32 cellular contexts compared by ENCODE assay signal in genomic region chr17:4548061-4548461, GRCh38. TPM values are rescaled to one million over a fixed set of nuclear protein-coding genes. Genes with fewer than 3 reads are reported as not detected.
"Had no signal": no experiment of that assay in that cellular context is flagged by ENCODE, and none has a peak within 500 bp of the region (broad histone marks: within the 10 kb centered on the region; RNA-seq: fewer than 3 reads in every experiment).

No MANE protein-coding gene starts in this region.

- H3K4me1 Mint-ChIP-seq: activated CD4-positive, alpha-beta memory T cell treated with anti-CD3 and anti-CD28 coated beads, Interleukin-2, amount 10 ng/mL, durations not matched to agents 7 days and 5 days; activated naive CD8-positive, alpha-beta T cell treated with anti-CD3 and anti-CD28 coated beads, Interleukin-2, amount 10 ng/mL, durations not matched to agents 7 days and 5 days had no signal

- H3K4me3 ChIP-seq: adrenal gland, SJCRH30 had no signal

- H3K4me3 Mint-ChIP-seq: activated CD4-positive, alpha-beta memory T cell treated with anti-CD3 and anti-CD28 coated beads, Interleukin-2, amount 10 ng/mL, durations not matched to agents 7 days and 5 days; activated CD4-positive, alpha-beta T cell treated with anti-CD3 and anti-CD28 coated beads for 36 hours; activated naive CD8-positive, alpha-beta T cell treated with anti-CD3 and anti-CD28 coated beads, Interleukin-2, amount 10 ng/mL, durations not matched to agents 7 days and 5 days; activated T-cell treated with anti-CD3 and anti-CD28 coated beads, Interleukin-2, amount 50 U/mL, for 72 hours had no signal

- H3K27me3 Mint-ChIP-seq: activated CD4-positive, alpha-beta memory T cell treated with anti-CD3 and anti-CD28 coated beads, Interleukin-2, amount 10 ng/mL, durations not matched to agents 7 days and 5 days; activated CD4-positive, alpha-beta T cell treated with anti-CD3 and anti-CD28 coated beads for 36 hours; activated naive CD8-positive, alpha-beta T cell treated with anti-CD3 and anti-CD28 coated beads, Interleukin-2, amount 10 ng/mL, durations not matched to agents 7 days and 5 days had no signal

- H3K27me3 ChIP-seq: adrenal gland, SJCRH30 had no signal

- ATAC-seq: activated CD4-positive, alpha-beta T cell treated with anti-CD3 and anti-CD28 coated beads for 36 hours; activated T-cell treated with anti-CD3 and anti-CD28 coated beads, Interleukin-2, amount 50 U/mL, for 72 hours had no signal

- H3K4me1 ChIP-seq: adrenal gland, SJCRH30 had no signal

- H3K27ac ChIP-seq: adrenal gland, SJCRH30, VCaP had no signal

- H3K9me3 ChIP-seq: adrenal gland, SJCRH30, SK-N-SH had no signal

- DNase-seq: activated CD4-positive, alpha-beta memory T cell treated with anti-CD3 and anti-CD28 coated beads, Interleukin-2, amount 10 ng/mL, durations not matched to agents 7 days and 5 days; activated CD4-positive, alpha-beta T cell treated with anti-CD3 and anti-CD28 coated beads for 36 hours; activated CD4-positive, alpha-beta T cell treated with anti-CD3 and anti-CD28 coated beads, Interleukin-2, amount 50 U/mL, for 1 hour; activated gamma-delta T cell treated with Interleukin-2 at 50 U/mL for 16 hours; activated naive CD4-positive, alpha-beta T cell treated with anti-CD3 and anti-CD28 coated beads, Interleukin-2, amount 50 U/mL, for 16 hours; activated naive CD8-positive, alpha-beta T cell treated with anti-CD3 and anti-CD28 coated beads, Interleukin-2, amount 10 ng/mL, durations not matched to agents 7 days and 5 days; activated T-cell treated with anti-CD3 and anti-CD28 coated beads for 4 hours; activated T-cell treated with anti-CD3 and anti-CD28 coated beads, Interleukin-2, amount 50 U/mL, for 72 hours; adrenal gland; anterior cingulate cortex; KG1; NCI-H1048; NCI-H146; NCI-H1930; NCI-H2107; NCI-H345; NCI-H510A; NCI-H526 treated with DMSO at 0.1 percent for 48 hours; NCI-H82; Right ventricle myocardium superior; SJCRH30; SK-N-SH; T-helper 1 cell had no signal

- H3K9me3 Mint-ChIP-seq: activated CD4-positive, alpha-beta memory T cell treated with anti-CD3 and anti-CD28 coated beads, Interleukin-2, amount 10 ng/mL, durations not matched to agents 7 days and 5 days; activated naive CD8-positive, alpha-beta T cell treated with anti-CD3 and anti-CD28 coated beads, Interleukin-2, amount 10 ng/mL, durations not matched to agents 7 days and 5 days; activated T-cell treated with anti-CD3 and anti-CD28 coated beads, Interleukin-2, amount 50 U/mL, for 72 hours; activated T-helper 2 cell treated with anti-CD3 and anti-CD28 coated beads, Interferon-gamma antibody, Interleukin-2, Interleukin-4, amounts not matched to agents 10 μg/mL and 5 μg/mL and 100 μg/mL, durations not matched to agents 14 hours and 24 hours and 36 hours had no signal

RNA-seq across cellular contexts. Expression of gene GGT6, which starts 12.3 kb away (rescaled TPM):
- total RNA-seq: activated CD4-positive, alpha-beta memory T cell treated with anti-CD3 and anti-CD28 coated beads, Interleukin-2, amount 10 ng/mL, durations not matched to agents 7 days and 5 days; activated CD4-positive, alpha-beta T cell treated with anti-CD3 and anti-CD28 coated beads for 36 hours; activated CD8-positive, alpha-beta memory T cell treated with anti-CD3 and anti-CD28 coated beads for 36 hours; activated naive CD8-positive, alpha-beta T cell treated with anti-CD3 and anti-CD28 coated beads, Interleukin-2, amount 10 ng/mL, durations not matched to agents 7 days and 5 days; activated T-cell treated with anti-CD3 and anti-CD28 coated beads, Interleukin-2, amount 50 U/mL, for 72 hours; activated T-helper 2 cell treated with anti-CD3 and anti-CD28 coated beads, Interferon-gamma antibody, Interleukin-2, Interleukin-4, amounts not matched to agents 10 μg/mL and 5 μg/mL and 100 μg/mL, durations not matched to agents 14 hours and 24 hours and 36 hours; cardiac septum; LHCN-M2; M059J; OCI-LY7; Right ventricle myocardium superior; RPMI7951; SJCRH30; T-helper 2 cell treated with Interferon-gamma antibody and Interleukin-4, amounts not matched to agents 100 ng/mL and 5 ng/mL, for 36 hours had no signal
- polyA plus RNA-seq: SK-N-SH had no signal

RNA-seq across cellular contexts. Expression of gene SMTNL2, which starts 36.3 kb away (rescaled TPM):
- total RNA-seq: activated CD4-positive, alpha-beta memory T cell treated with anti-CD3 and anti-CD28 coated beads, Interleukin-2, amount 10 ng/mL, durations not matched to agents 7 days and 5 days; activated CD4-positive, alpha-beta T cell treated with anti-CD3 and anti-CD28 coated beads for 36 hours; activated CD8-positive, alpha-beta memory T cell treated with anti-CD3 and anti-CD28 coated beads for 36 hours; activated naive CD8-positive, alpha-beta T cell treated with anti-CD3 and anti-CD28 coated beads, Interleukin-2, amount 10 ng/mL, durations not matched to agents 7 days and 5 days; activated T-cell treated with anti-CD3 and anti-CD28 coated beads, Interleukin-2, amount 50 U/mL, for 72 hours; activated T-helper 2 cell treated with anti-CD3 and anti-CD28 coated beads, Interferon-gamma antibody, Interleukin-2, Interleukin-4, amounts not matched to agents 10 μg/mL and 5 μg/mL and 100 μg/mL, durations not matched to agents 14 hours and 24 hours and 36 hours; LHCN-M2; M059J; OCI-LY7; RPMI7951; SJCRH30; T-helper 2 cell treated with Interferon-gamma antibody and Interleukin-4, amounts not matched to agents 100 ng/mL and 5 ng/mL, for 36 hours had no signal
- polyA plus RNA-seq: SK-N-SH had no signal

RNA-seq across cellular contexts. Expression of gene SPNS2, which starts 49.4 kb away (rescaled TPM):
- total RNA-seq: RPMI7951 had no signal
